In genomic region chr17:4028436-4028835, GRCh38 we compare ENCODE assay signal across 20 cellular contexts.
DNase-seq lines count a peak whose midpoint lies in the region; ATAC-seq, FAIRE-seq and TF ChIP-seq lines count a peak whose summit lies in the region.
"Had no signal": no experiment of that assay in that cellular context is flagged by ENCODE, and none has a peak within 500 bp of the region (broad histone marks: within the 10 kb centered on the region; RNA-seq: fewer than 3 reads in every experiment).

No MANE protein-coding gene starts in this region.

- intact Hi-C loops in dorsolateral prefrontal cortex (cut with DNase I) = no loop called here

- H3K4me3 ChIP-seq in A549 (no peak overlapping the region), HEK293 (ENCODE audit: low read depth, low read length) (no peak overlapping the region), adipocyte (ENCODE audit: low read length) (peak overlapping the region; percentile 56), dorsolateral prefrontal cortex (no peak overlapping the region)

- no peak for TF ChIP-seq EP300 in A549 (IDR thresholded peaks at IDR 0.05)

- POLR2A ChIA-PET in A549 (lab: Yijun Ruan, JAX) (no interaction called here), HEK293 (lab: Yijun Ruan, JAX) (no interaction called here)

- H3K4me1 ChIP-seq in A549 = no peaks in the 10 kb centered on the region
- H3K4me1 ChIP-seq in HEK293 (ENCODE audit: control insufficient read depth, insufficient read depth, low read length) = no peaks in the 10 kb centered on the region
- no peaks in the 10 kb centered on the region for H3K4me1 ChIP-seq in adipocyte (ENCODE audit: control insufficient read depth, insufficient read depth, low read length)

- H3K4me1 Mint-ChIP-seq in endothelial cell (ENCODE audit: unreplicated experiment) = no peaks in the 10 kb centered on the region

- H3K36me3 ChIP-seq in HEK293 (ENCODE audit: control insufficient read depth in 2 of 2, insufficient read depth in 1 of 2, low read length in 2 of 2) = peaks cover 70 to 89% of the 10 kb centered on the region in 2 experiments
- peaks cover 95% of the 10 kb centered on the region for H3K36me3 ChIP-seq in adipocyte (ENCODE audit: control insufficient read depth, insufficient read depth, low read length, severe bottlenecking)

- H3K27ac Mint-ChIP-seq in endothelial cell (ENCODE audit: unreplicated experiment) = no peak overlapping the region
- H3K27ac Mint-ChIP-seq: CD8-positive, alpha-beta T cell had no signal

- TF ChIP-seq RAD21 in A549 (conservative IDR thresholded peaks at IDR 0.05 in 1 of 2, IDR thresholded peaks at IDR 0.05 in 1 of 2) = no peak

- H3K9me3 Mint-ChIP-seq in endothelial cell (ENCODE audit: unreplicated experiment) = peaks cover 23% of the 10 kb centered on the region

- TF ChIP-seq POLR2A in A549 (IDR thresholded peaks at IDR 0.05; ENCODE audit: low read length) = no peak

- peaks cover 2% of the 10 kb centered on the region for H3K27me3 Mint-ChIP-seq in endothelial cell (ENCODE audit: unreplicated experiment)

- TF ChIP-seq CTCF in A549 (IDR thresholded peaks at IDR 0.05) = no peak
- no peak for TF ChIP-seq CTCF in HEK293 (tag by site-specific recombination; IDR thresholded peaks at IDR 0.05)
- no peak for TF ChIP-seq CTCF in endothelial cell (IDR thresholded peaks at IDR 0.05; ENCODE audit: unreplicated experiment)
- TF ChIP-seq CTCF in dorsolateral prefrontal cortex (IDR thresholded peaks at IDR 0.05 in 54 of 56, conservative IDR thresholded peaks at IDR 0.05 in 2 of 56; ENCODE audit: low read depth in 1 of 56, partially characterized antibody in 56 of 56) = no peak

- FAIRE-seq in A549 (lab: Jason Lieb, UNC) = no peak
- FAIRE-seq: D721Med, GM12892, H54, HTR-8/SVneo had no signal

- no peak for DNase-seq in A549 (ENCODE audit: low read depth in 1 of 2, low spot score in 1 of 2)
- DNase-seq in adipocyte (ENCODE audit: low read depth) = no peak
- DNase-seq in endothelial cell (ENCODE audit: low spot score) = no peak
- no peak for DNase-seq in CD1c-positive myeloid dendritic cell (ENCODE audit: extremely low spot score)
- DNase-seq in dorsolateral prefrontal cortex = no peak
- DNase-seq: 8988T; ACHN; CD8-positive, alpha-beta T cell; COR-L47; DMS153; DMS79 treated with DMSO at 0.1 percent for 48 hours; EL; KG1 had no signal

- H3K27ac ChIP-seq in A549 (no peak overlapping the region), HEK293 (ENCODE audit: extremely low read depth, low read depth, low read length) (no peak overlapping the region), dorsolateral prefrontal cortex (no peak overlapping the region)
- H3K27ac ChIP-seq: C4-2B had no signal

- H3K36me3 Mint-ChIP-seq in endothelial cell (ENCODE audit: low read depth, unreplicated experiment) = peaks cover 81% of the 10 kb centered on the region

- H3K4me2 ChIP-seq in A549 = no peak overlapping the region

- peaks cover 70% of the 10 kb centered on the region for H3K9me3 ChIP-seq in A549
- H3K9me3 ChIP-seq in HEK293 (ENCODE audit: control insufficient read depth, insufficient read depth, low read depth, low read length) = peaks cover 3% of the 10 kb centered on the region; the same call in 1 of the 2 replicates
- H3K9me3 ChIP-seq in adipocyte (ENCODE audit: control insufficient read depth, low read length) = peaks cover 57% of the 10 kb centered on the region

- H3K9ac ChIP-seq in adipocyte (ENCODE audit: low read length) = no peak overlapping the region

- peak overlapping the region; percentile 35 for H3K4me3 Mint-ChIP-seq in endothelial cell (ENCODE audit: unreplicated experiment)
- H3K4me3 Mint-ChIP-seq: CD8-positive, alpha-beta T cell had no signal

- H3K27me3 ChIP-seq in adipocyte (replicated peaks; ENCODE audit: control insufficient read depth, insufficient read depth, low read length) (no peaks in the 10 kb centered on the region), dorsolateral prefrontal cortex (no peaks in the 10 kb centered on the region)

- CTCF ChIA-PET in A549 (lab: Yijun Ruan, JAX) (interaction anchor here (5.6 kb wide), 1 partner anchor 115 kb away, joined by 27 read pairs; no protein-coding TSS in a partner anchor), HEK293 (lab: Yijun Ruan, JAX) (no interaction called here)

- 94% methylated on average over 2 of the region's 2 CpGs for WGBS in A549 (ENCODE audit: missing lambda C conversion rate)

- ATAC-seq in A549 = no peak
- no peak for ATAC-seq in HG03175 (IDR thresholded peaks at IDR 0.05; ENCODE audit: unreplicated experiment)
- ATAC-seq: CD8-positive, alpha-beta T cell had no signal

TF ChIP-seq in A549, 52 proteins besides CTCF, POLR2A, EP300 and RAD21:
- peak; percentile 94 for TF ChIP-seq KDM1A (IDR thresholded peaks at IDR 0.05; ENCODE audit: low read depth)
- TF ChIP-seq NFE2L2 (conservative IDR thresholded peaks at IDR 0.05; ENCODE audit: low read length) = no peak
- TF ChIP-seq GATA3 (IDR thresholded peaks at IDR 0.05; ENCODE audit: borderline replicate concordance) = no peak
- peak; percentile 94 for TF ChIP-seq HDAC2 (IDR thresholded peaks at IDR 0.05)
- TF ChIP-seq ZSCAN20 (CRISPR knock-in tag; IDR thresholded peaks at IDR 0.05) = peak; percentile 30; the same call in 1 of the 2 replicates

TF ChIP-seq in HEK293, 187 proteins besides CTCF, POLR2A, EP300 and RAD21:
- TF ChIP-seq SETDB1 (IDR thresholded peaks at IDR 0.05; ENCODE audit: insufficient read length, low read length) (peak; percentile 75), ZNF677 (tag by site-specific recombination; IDR thresholded peaks at IDR 0.05) (no peak)
